Comparison of ENCODE assay signal across 9 cellular contexts in the genomic region with DNA sequence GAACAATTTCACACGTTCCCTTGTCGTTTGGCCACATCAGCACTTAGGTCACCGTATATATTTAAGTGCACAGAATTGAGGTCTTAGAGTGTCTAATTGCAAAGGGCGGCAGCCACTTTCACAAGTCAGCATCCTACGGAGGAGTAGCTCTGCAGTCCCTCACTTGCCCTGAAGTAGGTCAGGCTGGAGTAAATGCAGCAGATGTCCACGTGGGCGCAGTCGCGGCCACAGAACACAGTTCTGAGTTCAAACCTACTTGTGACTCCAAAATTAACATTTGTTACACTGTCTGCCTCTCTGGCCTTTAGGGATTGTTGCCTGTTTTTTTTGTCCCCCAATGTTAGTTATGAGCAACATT.
DNase-seq lines count a peak whose midpoint lies in the region; ATAC-seq, FAIRE-seq and TF ChIP-seq lines count a peak whose summit lies in the region.
"Had no signal": no experiment of that assay in that cellular context is flagged by ENCODE, and none has a peak within 500 bp of the region (broad histone marks: within the 10 kb centered on the region; RNA-seq: fewer than 3 reads in every experiment).

No MANE protein-coding gene starts in this region.

- no peaks in the 10 kb centered on the region for H4K20me1 ChIP-seq in GM12878 (ENCODE audit: control insufficient read depth, insufficient read depth)

- no peaks in the 10 kb centered on the region for H3K9me3 Mint-ChIP-seq in activated CD4-positive, alpha-beta memory T cell treated with anti-CD3 and anti-CD28 coated beads for 36 hours

- no peak overlapping the region for H2BK120ac ChIP-seq in mesenchymal stem cell (ENCODE audit: low read depth, low read length)

- H2BK12ac ChIP-seq in mesenchymal stem cell (ENCODE audit: low read length in 2 of 2) = no peak overlapping the region

- peak in 2 of 3 experiments; percentile 33 to 36; a peak in 4 of 6 replicates for TF ChIP-seq CTCF in GM12878 (IDR thresholded peaks at IDR 0.05 in 2 of 3, conservative IDR thresholded peaks at IDR 0.05 in 1 of 3; ENCODE audit: control insufficient read depth in 2 of 3, extremely low read depth in 1 of 3, insufficient read depth in 1 of 3, low read depth in 3 of 3, low read length in 3 of 3)

- peaks cover 4% of the 10 kb centered on the region; the same call in 1 of the 2 replicates for H3K4me1 ChIP-seq in GM12878 (ENCODE audit: control insufficient read depth, insufficient read depth, low read length)
- H3K4me1 ChIP-seq in mesenchymal stem cell (ENCODE audit: control insufficient read depth, insufficient read depth, low read depth, low read length) = peaks cover 1% of the 10 kb centered on the region
- no peaks in the 10 kb centered on the region for H3K4me1 ChIP-seq in effector memory CD4-positive, alpha-beta T cell (ENCODE audit: control insufficient read depth, insufficient read depth, low read length, poor library complexity, severe bottlenecking)

- H3K4me2 ChIP-seq in GM12878 (ENCODE audit: control insufficient read depth, insufficient read depth) = no peak overlapping the region
- no peak overlapping the region for H3K4me2 ChIP-seq in mesenchymal stem cell (ENCODE audit: low read length, poor library complexity, severe bottlenecking)

- SMC1A ChIA-PET in GM12878 (lab: Charles Lee; ENCODE audit: uncharacterized antibody, unreplicated experiment) = interaction anchor here (0.8 to 3.2 kb wide), 12 partner anchors 10 to 801 kb away, joined by 3 to 60 read pairs (median 4); no protein-coding TSS in a partner anchor

- H3K9me3 ChIP-seq in GM12878 (replicated peaks; ENCODE audit: control insufficient read depth, insufficient read depth, low read length) (no peaks in the 10 kb centered on the region), mesenchymal stem cell (ENCODE audit: control insufficient read depth, low read length) (no peaks in the 10 kb centered on the region)
- no peaks in the 10 kb centered on the region for H3K9me3 ChIP-seq in effector memory CD4-positive, alpha-beta T cell (ENCODE audit: control insufficient read depth, low read length)

- H4K8ac ChIP-seq in mesenchymal stem cell (ENCODE audit: low read length) = no peak overlapping the region

- H2BK5ac ChIP-seq in mesenchymal stem cell (ENCODE audit: low read depth, low read length, poor library complexity, severe bottlenecking) = no peak overlapping the region

- H3K79me1 ChIP-seq in mesenchymal stem cell (replicated peaks; ENCODE audit: low read length, poor library complexity, severe bottlenecking) = no peaks in the 10 kb centered on the region

- H3K4me1 Mint-ChIP-seq in activated CD4-positive, alpha-beta memory T cell treated with anti-CD3 and anti-CD28 coated beads for 36 hours (ENCODE audit: low read depth) = peaks cover 4% of the 10 kb centered on the region

- TF ChIP-seq RAD21 in GM12878 (IDR thresholded peaks at IDR 0.05; ENCODE audit: insufficient read depth, low read depth, low read length) = no peak

- RAD21 ChIA-PET in GM12878 (lab: Charles Lee; ENCODE audit: unreplicated experiment) = interaction anchor here (1.2 to 3.0 kb wide), 9 partner anchors 32 to 898 kb away, joined by 3 to 66 read pairs (median 6); no protein-coding TSS in a partner anchor

- TF ChIP-seq EP300 in GM12878 (IDR thresholded peaks at IDR 0.05; ENCODE audit: borderline replicate concordance in 1 of 2, control insufficient read depth in 1 of 2, low read depth in 2 of 2, low read length in 2 of 2) = no peak

- H3K4me3 ChIP-seq in GM12878 (no peak overlapping the region), mesenchymal stem cell (ENCODE audit: insufficient read depth in 1 of 2, low read depth in 1 of 2, low read length in 2 of 2) (no peak overlapping the region)
- H3K4me3 ChIP-seq in effector memory CD4-positive, alpha-beta T cell (ENCODE audit: insufficient read depth, low read depth, low read length, poor library complexity, severe bottlenecking) = no peak overlapping the region

- no peak overlapping the region for H2BK15ac ChIP-seq in mesenchymal stem cell (ENCODE audit: low read depth, poor library complexity, severe bottlenecking)

- no peak overlapping the region for H3K4me3 Mint-ChIP-seq in activated CD4-positive, alpha-beta memory T cell treated with anti-CD3 and anti-CD28 coated beads for 36 hours

- peak; percentile 53 for DNase-seq in EH (ENCODE audit: low read depth)
- no peak for DNase-seq in GM12878 (ENCODE audit: low read depth, low spot score)
- no peak for DNase-seq in mesenchymal stem cell
- no peak for DNase-seq in NK-92 (lab: John Stamatoyannopoulos, UW; ENCODE audit: unreplicated experiment)
- no peak for DNase-seq in effector memory CD4-positive, alpha-beta T cell
- no peak for DNase-seq in GM12892 (ENCODE audit: insufficient read length)
- DNase-seq in activated CD4-positive, alpha-beta memory T cell treated with anti-CD3 and anti-CD28 coated beads for 36 hours = no peak

- peak overlapping the region; percentile 47 for H4K91ac ChIP-seq in mesenchymal stem cell (ENCODE audit: low read length)

- H3K36me3 Mint-ChIP-seq in activated CD4-positive, alpha-beta memory T cell treated with anti-CD3 and anti-CD28 coated beads for 36 hours = no peaks in the 10 kb centered on the region

- H2AK5ac ChIP-seq in mesenchymal stem cell (ENCODE audit: low read length, severe bottlenecking) = no peak overlapping the region

- POLR2A ChIA-PET in GM12878 (lab: Charles Lee) = no interaction called here
- POLR2A ChIA-PET in activated CD4-positive, alpha-beta memory T cell treated with anti-CD3 and anti-CD28 coated beads for 36 hours (lab: Charles Lee) = no interaction called here

- no peak overlapping the region for H3K14ac ChIP-seq in mesenchymal stem cell (ENCODE audit: low read length in 2 of 2)

- H3K27ac Mint-ChIP-seq in activated CD4-positive, alpha-beta memory T cell treated with anti-CD3 and anti-CD28 coated beads for 36 hours = no peak overlapping the region

- BruUV-seq in GM12878 (replicated peaks; lab: Mats Ljungman, UMichigan) = no TSS peak

- no peak overlapping the region for H3K9ac ChIP-seq in GM12878 (ENCODE audit: control insufficient read depth, insufficient read depth, low read length)
- peak overlapping the region; percentile 68 for H3K9ac ChIP-seq in mesenchymal stem cell (ENCODE audit: low read length)

- H3K27ac ChIP-seq in GM12878 (ENCODE audit: control insufficient read depth, insufficient read depth) (no peak overlapping the region), mesenchymal stem cell (ENCODE audit: low read length, poor library complexity, severe bottlenecking) (no peak overlapping the region)
- H3K27ac ChIP-seq in effector memory CD4-positive, alpha-beta T cell (ENCODE audit: insufficient read depth, low read length, poor library complexity, severe bottlenecking) = no peak overlapping the region

- H3K36me3 ChIP-seq in GM12878 (ENCODE audit: control insufficient read depth in 2 of 2, insufficient read depth in 2 of 2, low read length in 1 of 2) (no peaks in the 10 kb centered on the region), mesenchymal stem cell (ENCODE audit: control insufficient read depth in 1 of 2, insufficient read depth in 2 of 2, low read depth in 1 of 2, low read length in 2 of 2) (no peaks in the 10 kb centered on the region)
- H3K36me3 ChIP-seq in effector memory CD4-positive, alpha-beta T cell (ENCODE audit: control insufficient read depth, insufficient read depth, low read length) = no peaks in the 10 kb centered on the region

- no peak overlapping the region for H2AFZ ChIP-seq in GM12878 (ENCODE audit: control insufficient read depth, low read depth, low read length)
- H2AFZ ChIP-seq in mesenchymal stem cell (ENCODE audit: low read depth, low read length) = no peak overlapping the region

- 87% methylated on average over 9 of the region's 9 CpGs for WGBS in GM12878 (ENCODE audit: insufficient coverage, insufficient replicate concordance, low lambda C conversion rate, missing lambda C conversion rate)
- WGBS in mesenchymal stem cell = 71% methylated on average over 9 of the region's 9 CpGs

- no peak overlapping the region for H3K23ac ChIP-seq in mesenchymal stem cell (ENCODE audit: low read length in 2 of 2)

- H3K27me3 Mint-ChIP-seq in activated CD4-positive, alpha-beta memory T cell treated with anti-CD3 and anti-CD28 coated beads for 36 hours = no peaks in the 10 kb centered on the region

- ATAC-seq in HG03060 (IDR thresholded peaks at IDR 0.05; ENCODE audit: low read depth, unreplicated experiment) (peak; percentile 47), GM12878 (peak; percentile 80)
- ATAC-seq: activated CD4-positive, CD25-positive, alpha-beta regulatory T cell treated with anti-CD3 and anti-CD28 coated beads, Interleukin-2, amount 50 U/mL, for 24 hours had no signal

- TF ChIP-seq POLR2A in GM12878 (IDR thresholded peaks at IDR 0.05; ENCODE audit: low read depth, low read length) (no peak), GM12892 (IDR thresholded peaks at IDR 0.05; ENCODE audit: low read depth, low read length) (no peak)

- no peaks in the 10 kb centered on the region for H3K79me2 ChIP-seq in GM12878 (ENCODE audit: control insufficient read depth, insufficient read depth, low read length)

- FAIRE-seq in GM12878 (lab: Jason Lieb, UNC) (no peak), GM12892 (lab: Jason Lieb, UNC) (no peak)

- H3K27me3 ChIP-seq in GM12878 (replicated peaks in 1 of 2; ENCODE audit: control insufficient read depth in 2 of 2, insufficient read depth in 2 of 2, low read length in 1 of 2) (no peaks in the 10 kb centered on the region), mesenchymal stem cell (ENCODE audit: control insufficient read depth in 1 of 2, insufficient read depth in 1 of 2, low read length in 2 of 2) (peaks cover 0 to 7% of the 10 kb centered on the region in 2 experiments)
- H3K27me3 ChIP-seq in effector memory CD4-positive, alpha-beta T cell (replicated peaks; ENCODE audit: control insufficient read depth, insufficient read depth, low read length, poor library complexity, severe bottlenecking) = no peaks in the 10 kb centered on the region

- H3K4ac ChIP-seq in mesenchymal stem cell (ENCODE audit: low read depth in 1 of 2, low read length in 2 of 2) = no peak overlapping the region

- in situ Hi-C loops in GM12878 (cut with MboI) = loop anchor here (5.0 kb wide), 1 partner anchor 798 kb away; no protein-coding TSS in a partner anchor

- intact Hi-C loops in GM12878 (cut with micrococcal nuclease; ENCODE audit: unreplicated experiment) = loop anchor here (5.0 to 10.0 kb wide), 3 partner anchors 133 to 511 kb away; no protein-coding TSS in a partner anchor
- intact Hi-C loops in activated CD4-positive, alpha-beta memory T cell treated with anti-CD3 and anti-CD28 coated beads for 36 hours (cut with micrococcal nuclease) = loop anchor here (10.0 kb wide), 1 partner anchor 131 kb away; no protein-coding TSS in a partner anchor

- peak overlapping the region in 1 of 2 experiments; percentile 30 for H3K18ac ChIP-seq in mesenchymal stem cell (ENCODE audit: low read depth in 1 of 2, low read length in 2 of 2)

- CTCF ChIA-PET in GM12878 (lab: Yijun Ruan, JAX) = interaction anchor here (0.6 to 11.1 kb wide), 19 partner anchors 11 to 1688 kb away, joined by 3 to 170 read pairs (median 5); no protein-coding TSS in a partner anchor
- CTCF ChIA-PET in activated CD4-positive, alpha-beta memory T cell treated with anti-CD3 and anti-CD28 coated beads for 36 hours (lab: Charles Lee) = interaction anchor here (0.7 to 2.7 kb wide), 8 partner anchors 8 to 805 kb away, joined by 3 to 31 read pairs (median 8); no protein-coding TSS in a partner anchor

TF ChIP-seq in GM12878, 131 proteins besides CTCF, POLR2A, EP300 and RAD21 (continues in another document):
- no peak for TF ChIP-seq POLR2AphosphoS2 (IDR thresholded peaks at IDR 0.05; ENCODE audit: low read depth, low read length)
